Comparison of ENCODE assay signal across 1 cellular context in the genomic region with DNA sequence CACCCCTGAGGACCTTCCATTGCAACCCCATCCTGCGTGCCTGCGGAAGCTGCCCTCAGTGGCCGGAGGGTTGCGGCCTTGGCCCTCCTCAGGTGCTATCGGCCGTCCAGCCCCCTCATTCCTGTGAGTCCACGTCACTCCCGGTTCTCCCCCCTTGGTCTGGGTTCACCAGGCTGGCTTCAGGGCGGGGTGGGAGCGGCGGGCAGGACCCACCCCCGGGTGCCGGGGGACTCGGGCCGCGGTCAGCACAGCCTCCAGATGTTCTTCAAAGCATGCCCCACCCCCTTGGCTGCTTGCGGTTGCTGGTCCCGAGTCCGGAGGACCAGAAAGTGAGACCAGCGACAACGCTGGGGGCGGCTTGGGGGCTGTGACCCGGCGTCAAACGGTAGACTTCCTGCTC.
TF ChIP-seq lines count a peak whose summit lies in the region.

No MANE protein-coding gene starts in this region.

TF ChIP-seq in A549, 52 proteins besides CTCF, POLR2A, EP300 and RAD21 (continued from another document):
- TF ChIP-seq FOSB (CRISPR knock-in tag; IDR thresholded peaks at IDR 0.05) (no peak), CEBPB (IDR thresholded peaks at IDR 0.05) (no peak), HOXB13 (CRISPR knock-in tag; IDR thresholded peaks at IDR 0.05; ENCODE audit: low read depth) (no peak), NFE2L2 (conservative IDR thresholded peaks at IDR 0.05; ENCODE audit: low read length) (no peak), HEYL (CRISPR knock-in tag; IDR thresholded peaks at IDR 0.05) (no peak), MAFK (IDR thresholded peaks at IDR 0.05; ENCODE audit: partially characterized antibody) (no peak)
- TF ChIP-seq, protein P1, sequence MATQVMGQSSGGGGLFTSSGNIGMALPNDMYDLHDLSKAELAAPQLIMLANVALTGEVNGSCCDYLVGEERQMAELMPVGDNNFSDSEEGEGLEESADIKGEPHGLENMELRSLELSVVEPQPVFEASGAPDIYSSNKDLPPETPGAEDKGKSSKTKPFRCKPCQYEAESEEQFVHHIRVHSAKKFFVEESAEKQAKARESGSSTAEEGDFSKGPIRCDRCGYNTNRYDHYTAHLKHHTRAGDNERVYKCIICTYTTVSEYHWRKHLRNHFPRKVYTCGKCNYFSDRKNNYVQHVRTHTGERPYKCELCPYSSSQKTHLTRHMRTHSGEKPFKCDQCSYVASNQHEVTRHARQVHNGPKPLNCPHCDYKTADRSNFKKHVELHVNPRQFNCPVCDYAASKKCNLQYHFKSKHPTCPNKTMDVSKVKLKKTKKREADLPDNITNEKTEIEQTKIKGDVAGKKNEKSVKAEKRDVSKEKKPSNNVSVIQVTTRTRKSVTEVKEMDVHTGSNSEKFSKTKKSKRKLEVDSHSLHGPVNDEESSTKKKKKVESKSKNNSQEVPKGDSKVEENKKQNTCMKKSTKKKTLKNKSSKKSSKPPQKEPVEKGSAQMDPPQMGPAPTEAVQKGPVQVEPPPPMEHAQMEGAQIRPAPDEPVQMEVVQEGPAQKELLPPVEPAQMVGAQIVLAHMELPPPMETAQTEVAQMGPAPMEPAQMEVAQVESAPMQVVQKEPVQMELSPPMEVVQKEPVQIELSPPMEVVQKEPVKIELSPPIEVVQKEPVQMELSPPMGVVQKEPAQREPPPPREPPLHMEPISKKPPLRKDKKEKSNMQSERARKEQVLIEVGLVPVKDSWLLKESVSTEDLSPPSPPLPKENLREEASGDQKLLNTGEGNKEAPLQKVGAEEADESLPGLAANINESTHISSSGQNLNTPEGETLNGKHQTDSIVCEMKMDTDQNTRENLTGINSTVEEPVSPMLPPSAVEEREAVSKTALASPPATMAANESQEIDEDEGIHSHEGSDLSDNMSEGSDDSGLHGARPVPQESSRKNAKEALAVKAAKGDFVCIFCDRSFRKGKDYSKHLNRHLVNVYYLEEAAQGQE (IDR thresholded peaks at IDR 0.05) = no peak
- TF ChIP-seq, protein P2, sequence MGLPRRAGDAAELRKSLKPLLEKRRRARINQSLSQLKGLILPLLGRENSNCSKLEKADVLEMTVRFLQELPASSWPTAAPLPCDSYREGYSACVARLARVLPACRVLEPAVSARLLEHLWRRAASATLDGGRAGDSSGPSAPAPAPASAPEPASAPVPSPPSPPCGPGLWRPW (IDR thresholded peaks at IDR 0.05) = no peak
